ENCODE assay signal across 15 cellular contexts in genomic region chr11:61730222-61730994, GRCh38. TPM values are rescaled to one million over a fixed set of nuclear protein-coding genes. Genes with fewer than 3 reads are reported as not detected.
DNase-seq lines count a peak whose midpoint lies in the region; ATAC-seq, FAIRE-seq and TF ChIP-seq lines count a peak whose summit lies in the region.
"Had no signal": no experiment of that assay in that cellular context is flagged by ENCODE, and none has a peak within 500 bp of the region (broad histone marks: within the 10 kb centered on the region; RNA-seq: fewer than 3 reads in every experiment).

No MANE protein-coding gene starts in this region.

- H3K4me3 Mint-ChIP-seq in neural crest cell (no peak overlapping the region), immature natural killer cell (no peak overlapping the region)
- H3K4me3 Mint-ChIP-seq: activated B cell treated with CpG ODN at 0.5 μM for 24 hours; CD4-positive, alpha-beta T cell; nephron had no signal

- H3K27ac Mint-ChIP-seq in neural crest cell (ENCODE audit: unreplicated experiment): peak overlapping the region; percentile 78
- no peak overlapping the region for H3K27ac Mint-ChIP-seq in immature natural killer cell
- H3K27ac Mint-ChIP-seq: activated B cell treated with CpG ODN at 0.5 μM for 24 hours; CD4-positive, alpha-beta T cell; nephron had no signal

- DNase-seq in H54 (ENCODE audit: insufficient read length, low spot score) (peak; percentile 67), NCI-H2081 treated with DMSO at 0.1 percent for 48 hours (lab: John Stamatoyannopoulos, UW) (peak; percentile 89), SHP77 treated with DMSO at 0.1 percent for 48 hours (lab: John Stamatoyannopoulos, UW) (peak; percentile 41), neural crest cell (ENCODE audit: low read depth, low spot score) (no peak), immature natural killer cell (no peak)
- DNase-seq in activated effector memory CD4-positive, alpha-beta T cell treated with Interleukin-2 at 50 U/mL for 16 hours: no peak
- DNase-seq: activated B cell treated with CpG ODN at 0.5 μM for 24 hours; activated effector memory CD4-positive, alpha-beta T cell treated with anti-CD3 and anti-CD28 coated beads, Interleukin-2, amount 50 U/mL, for 16 hours; CD4-positive, alpha-beta T cell; NCI-H1048; SJCRH30; spleen had no signal

- no peak for FAIRE-seq in H54 (lab: Jason Lieb, UNC)

- H3K27me3 Mint-ChIP-seq in neural crest cell (ENCODE audit: low read depth): peaks cover 3% of the 10 kb centered on the region
- peaks cover 0 to 2% (median 2%) of the 10 kb centered on the region in 3 donors for H3K27me3 Mint-ChIP-seq in immature natural killer cell (ENCODE audit: low read depth in 3 of 3)
- H3K27me3 Mint-ChIP-seq: activated B cell treated with CpG ODN at 0.5 μM for 24 hours; CD4-positive, alpha-beta T cell had no signal

- H3K9me3 Mint-ChIP-seq in neural crest cell: no peaks in the 10 kb centered on the region
- H3K9me3 Mint-ChIP-seq in immature natural killer cell: no peaks in the 10 kb centered on the region
- H3K9me3 Mint-ChIP-seq: activated B cell treated with CpG ODN at 0.5 μM for 24 hours; CD4-positive, alpha-beta T cell; nephron had no signal

- TF ChIP-seq CTCF in neural crest cell (conservative IDR thresholded peaks at IDR 0.05): no peak

- ATAC-seq in HG03045 (IDR thresholded peaks at IDR 0.05; ENCODE audit: unreplicated experiment) (no peak), HG02610 (IDR thresholded peaks at IDR 0.05; ENCODE audit: unreplicated experiment) (no peak)

- no peak for TF ChIP-seq POLR2A in H54 (IDR thresholded peaks at IDR 0.05; ENCODE audit: low read depth, low read length)

- H3K36me3 Mint-ChIP-seq in neural crest cell (ENCODE audit: low read depth) (no peaks in the 10 kb centered on the region), immature natural killer cell (no peaks in the 10 kb centered on the region)

- peaks cover 10% of the 10 kb centered on the region for H3K4me1 Mint-ChIP-seq in neural crest cell
- peaks cover 4 to 5% of the 10 kb centered on the region in 2 donors for H3K4me1 Mint-ChIP-seq in immature natural killer cell

RNA-seq across cellular contexts. Expression of gene MYRF, which starts 22.0 kb away (rescaled TPM):
- 3.5 and 3.9 TPM in 2 replicates for total RNA-seq in neural crest cell
- 1 to 10 TPM in 1 of 3 donors, under 1 TPM in 1, not detected in 1; 0.43 to 2.4 TPM for polyA plus RNA-seq in immature natural killer cell

RNA-seq across cellular contexts. Expression of gene DAGLA, which starts 50.2 kb away (rescaled TPM):
- total RNA-seq in neural crest cell: 19.7 and 21.0 TPM in 2 replicates
- polyA plus RNA-seq in immature natural killer cell: not detected
- total RNA-seq: activated B cell treated with CpG ODN at 0.5 μM for 24 hours had no signal

Comparison
In these comparisons a context has a peak if more than half of its experiments do, and no peak if none do; other contexts are left out.
1. DNase-seq: peak in H54 (single experiment), NCI-H2081 treated with DMSO at 0.1 percent for 48 hours (single experiment) and SHP77 treated with DMSO at 0.1 percent for 48 hours (single experiment); none in neural crest cell (single experiment), activated effector memory CD4-positive, alpha-beta T cell treated with Interleukin-2 at 50 U/mL for 16 hours (single experiment) and immature natural killer cell (0 of 3).